In genomic region chr17:42675348-42675983, GRCh38 we compare ENCODE assay signal across 8 cellular contexts. TPM values are rescaled to one million over a fixed set of nuclear protein-coding genes. Genes with fewer than 3 reads are reported as not detected.
DNase-seq lines count a peak whose midpoint lies in the region; TF ChIP-seq lines count a peak whose summit lies in the region.

No MANE protein-coding gene starts in this region.

- POLR2A ChIA-PET in AG04450 (lab: Yijun Ruan, JAX) = interaction anchor here (0.8 to 2.3 kb wide), 4 partner anchors 8 to 275 kb away, joined by 3 to 12 read pairs (median 9); partner anchors contain the start of genes PSMC3IP, RETREG3 and TUBG1

- no peak for TF ChIP-seq POLR2A in breast epithelium (IDR thresholded peaks at IDR 0.05)

- H3K4me2 ChIP-seq in mesendoderm (ENCODE audit: low read length) = peak overlapping the region; percentile 98

- no peak overlapping the region for H4K8ac ChIP-seq in mesendoderm (ENCODE audit: low read depth, low read length)

- no peaks in the 10 kb centered on the region for H3K79me1 ChIP-seq in mesendoderm (ENCODE audit: low read length)

- H2BK120ac ChIP-seq in mesendoderm (ENCODE audit: low read depth, low read length) = no peak overlapping the region

- H3K79me2 ChIP-seq in mesendoderm (ENCODE audit: control insufficient read depth, insufficient read depth, low read length) = no peaks in the 10 kb centered on the region

- peak overlapping the region; percentile 47 for H3K27ac ChIP-seq in AG04450 (ENCODE audit: low read depth, low read length)
- peak overlapping the region; percentile 96 for H3K27ac ChIP-seq in breast epithelium
- H3K27ac ChIP-seq in mesendoderm (ENCODE audit: low read depth, low read length) = no peak overlapping the region

- DNase-seq in AG04450 (ENCODE audit: low read depth, low spot score) (no peak), breast epithelium (ENCODE audit: low spot score in 2 of 2) (no peak), mesendoderm (no peak), activated gamma-delta T cell (lab: John Stamatoyannopoulos, UW) (no peak), cerebellum (ENCODE audit: low spot score) (no peak)
- DNase-seq in NK-92 treated with Interleukin-12 subunit alpha and Interleukin-12 subunit beta, amount 100 ng/mL, for 24 hours (lab: John Stamatoyannopoulos, UW) = no peak
- no peak for DNase-seq in activated CD4-positive, alpha-beta T cell treated with anti-CD3 and anti-CD28 coated beads, Interleukin-2, amount 50 U/mL, for 1 hour

- no peak overlapping the region for H2BK5ac ChIP-seq in mesendoderm (ENCODE audit: low read length)

- peak overlapping the region; percentile 73 for H3K9ac ChIP-seq in mesendoderm (ENCODE audit: low read length)

- H4K5ac ChIP-seq in mesendoderm (ENCODE audit: low read length) = no peak overlapping the region

- no CpG with 5 or more reads among the region's 29 CpGs for WGBS in mesendoderm (ENCODE audit: extremely low coverage, insufficient coverage, low lambda C conversion rate)

- H3K9me3 ChIP-seq in AG04450 (ENCODE audit: control insufficient read depth, insufficient read depth, low read length) (no peaks in the 10 kb centered on the region; the same call in 1 of the 2 replicates), breast epithelium (no peaks in the 10 kb centered on the region)

- no peak overlapping the region for H2BK15ac ChIP-seq in mesendoderm (replicated peaks; ENCODE audit: low read depth)

- H2AK5ac ChIP-seq in mesendoderm (ENCODE audit: low read length) = no peak overlapping the region

- H3K27me3 ChIP-seq in AG04450 (ENCODE audit: control insufficient read depth, insufficient read depth, low read length) (no peaks in the 10 kb centered on the region), breast epithelium (no peaks in the 10 kb centered on the region), mesendoderm (ENCODE audit: insufficient read depth, low read length, poor library complexity) (no peaks in the 10 kb centered on the region)

- peak overlapping the region; percentile 75 for H3K23ac ChIP-seq in mesendoderm (ENCODE audit: low read length)

- no peak for TF ChIP-seq EP300 in Ishikawa (IDR thresholded peaks at IDR 0.05; ENCODE audit: borderline replicate concordance)

- peak overlapping the region; percentile 5 for H3K4ac ChIP-seq in mesendoderm (ENCODE audit: low read depth, low read length)

- H3K4me3 ChIP-seq in AG04450 (ENCODE audit: low read depth, low read length) (peak overlapping the region; percentile 89), breast epithelium (peak overlapping the region; percentile 87 to 94 (median 89)), mesendoderm (ENCODE audit: low read length) (peak overlapping the region; percentile 54)

- no peak for TF ChIP-seq RAD21 in Ishikawa (IDR thresholded peaks at IDR 0.05; ENCODE audit: low read depth)

- H3K56ac ChIP-seq in mesendoderm (ENCODE audit: low read length) = peak overlapping the region; percentile 89

- intact Hi-C loops in breast epithelium (cut with DNase I; ENCODE audit: low total_unique reads) = loop anchor here (10.0 kb wide), 1 partner anchor 101 kb away; the partner anchor contains the start of gene PSMC3IP

- H3K18ac ChIP-seq in mesendoderm (ENCODE audit: low read length) = no peak overlapping the region

- TF ChIP-seq CTCF in AG04450 (IDR thresholded peaks at IDR 0.05; ENCODE audit: low read depth, low read length) = no peak
- TF ChIP-seq CTCF in breast epithelium (IDR thresholded peaks at IDR 0.05) = no peak

- H3K4me1 ChIP-seq in breast epithelium (peaks cover 12 to 28% of the 10 kb centered on the region in 2 donors), mesendoderm (ENCODE audit: control insufficient read depth, low read depth, low read length) (peaks cover 16% of the 10 kb centered on the region)

- CTCF ChIA-PET in AG04450 (lab: Charles Lee) = interaction anchor here (2.2 to 4.8 kb wide), 2 partner anchors 66 to 97 kb away, joined by 10 to 30 read pairs; partner anchors contain the start of genes PSMC3IP, RETREG3 and TUBG1

- no peaks in the 10 kb centered on the region for H3K36me3 ChIP-seq in breast epithelium
- no peaks in the 10 kb centered on the region for H3K36me3 ChIP-seq in mesendoderm (ENCODE audit: control insufficient read depth, insufficient read depth, low read length)

TF ChIP-seq in Ishikawa, 13 proteins besides CTCF, POLR2A, EP300 and RAD21:
- no peak for TF ChIP-seq CREB1 (IDR thresholded peaks at IDR 0.05; ENCODE audit: low read depth)
- TF ChIP-seq ZBTB7A (IDR thresholded peaks at IDR 0.05; ENCODE audit: low read depth) = peak; percentile 63; the same call in 1 of the 2 replicates
- TF ChIP-seq NFIC (IDR thresholded peaks at IDR 0.05) = peak; percentile 62

RNA-seq across cellular contexts. Expression of gene PLEKHH3, which starts 1.3 kb away (rescaled TPM):
- 3.6 and 4.3 TPM in 2 replicates for polyA plus RNA-seq in AG04450 (2011; rRNA removed)
- 1.5 and 3.2 TPM in 2 replicates for polyA minus RNA-seq in AG04450 (2011; rRNA and poly(A)+ RNA removed)
- total RNA-seq in breast epithelium = 10 to 100 TPM; 15.4 to 32.2 (median 24.6) TPM
- 5.1 TPM for polyA plus RNA-seq in mesendoderm (2013, experiment 1 of 2)
- polyA plus RNA-seq in mesendoderm (2013, experiment 2 of 2) = 5.7 TPM
- total RNA-seq in cerebellum = 5.0 TPM

RNA-seq across cellular contexts. Expression of gene CCR10, which starts 6.2 kb away (rescaled TPM):
- 0.45 and 0.76 TPM in 2 replicates for polyA plus RNA-seq in AG04450 (2011; rRNA removed)
- polyA minus RNA-seq in AG04450 (2011; rRNA and poly(A)+ RNA removed) = 0.13 and 0.32 TPM in 2 replicates
- total RNA-seq in breast epithelium (1 to 10 TPM; 1.6 to 4.6 (median 1.9) TPM), cerebellum (0.91 TPM)
- polyA plus RNA-seq in mesendoderm (2013, experiment 1 of 2) = 0.08 TPM
- 0.21 TPM for polyA plus RNA-seq in mesendoderm (2013, experiment 2 of 2)

RNA-seq across cellular contexts. Expression of gene CNTNAP1, which starts 6.9 kb away (rescaled TPM):
- 53.7 and 62.9 TPM in 2 replicates for polyA plus RNA-seq in AG04450 (2011; rRNA removed)
- polyA minus RNA-seq in AG04450 (2011; rRNA and poly(A)+ RNA removed) = 36.8 and 45.7 TPM in 2 replicates
- 1 to 10 TPM; 1.8 to 4.9 (median 3.7) TPM for total RNA-seq in breast epithelium
- polyA plus RNA-seq in mesendoderm (2013, experiment 1 of 2) = 0.32 TPM
- polyA plus RNA-seq in mesendoderm (2013, experiment 2 of 2) = 0.27 TPM
- 13.0 TPM for total RNA-seq in cerebellum

RNA-seq across cellular contexts. Expression of gene TUBG2, which starts 16.4 kb away (rescaled TPM):
- polyA plus RNA-seq in AG04450 (2011; rRNA removed) = 7.8 and 9.9 TPM in 2 replicates
- 5.7 and 6.5 TPM in 2 replicates for polyA minus RNA-seq in AG04450 (2011; rRNA and poly(A)+ RNA removed)
- total RNA-seq in breast epithelium = 10 to 100 TPM; 19.2 to 27.9 (median 26.1) TPM
- 6.8 TPM for polyA plus RNA-seq in mesendoderm (2013, experiment 1 of 2)
- polyA plus RNA-seq in mesendoderm (2013, experiment 2 of 2) = 7.1 TPM
- 13.8 TPM for total RNA-seq in cerebellum
